In the genomic region with DNA sequence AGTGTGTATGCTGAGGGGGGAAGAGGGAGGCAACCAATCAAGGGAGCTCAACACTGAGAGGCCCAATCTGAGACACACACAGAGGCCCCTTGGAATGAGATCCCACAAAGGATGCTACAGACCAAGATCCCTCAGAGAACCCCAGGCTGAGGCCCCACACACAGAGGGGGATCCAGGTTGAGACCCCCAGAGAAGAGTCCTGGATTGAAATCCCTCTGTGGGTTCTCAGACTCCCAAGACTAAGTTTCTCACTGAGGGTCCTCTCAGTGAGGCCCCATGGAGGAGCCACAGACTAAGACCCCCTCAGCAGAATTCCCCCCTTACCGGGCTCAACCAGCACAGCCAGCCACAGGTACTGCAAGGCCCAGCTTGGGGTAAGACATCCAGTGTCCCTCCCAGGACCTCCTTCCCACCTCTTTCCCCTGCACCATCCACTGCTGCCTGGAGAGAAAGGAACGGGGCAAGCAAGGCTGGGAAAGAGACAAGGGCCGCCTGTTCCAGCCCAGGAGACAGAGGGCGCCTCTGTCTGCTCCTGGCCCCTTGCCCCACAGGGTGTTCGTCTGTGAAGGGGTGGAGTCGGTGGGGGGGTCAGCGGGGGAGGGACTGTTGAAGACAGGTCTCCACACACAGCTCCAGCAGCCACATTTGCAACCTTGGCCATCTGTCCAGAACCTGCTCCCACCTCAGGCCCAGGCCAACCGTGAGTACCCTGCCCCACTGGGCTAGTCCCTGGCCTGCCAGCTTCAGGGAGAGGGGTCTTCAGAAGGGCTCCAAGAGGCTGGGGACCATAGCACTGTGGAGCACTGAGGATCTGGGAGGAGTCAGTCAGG, we compare ENCODE assay signal across 8 cellular contexts. TPM values are rescaled to one million over a fixed set of nuclear protein-coding genes. Genes with fewer than 3 reads are reported as not detected.
DNase-seq lines count a peak whose midpoint lies in the region; ATAC-seq lines count a peak whose summit lies in the region.

TSS of gene S100A1 (plus strand) at position 638 of the 830 bp plus-strand sequence. CDS start 2,088 bp downstream, outside the sequence.

- no peaks in the 10 kb centered on the region for H3K36me3 Mint-ChIP-seq in activated naive CD4-positive, alpha-beta T cell treated with anti-CD3 and anti-CD28 coated beads, Interleukin-2, amount 10 ng/mL, durations not matched to agents 7 days and 5 days

- WGBS in GM23248 (ENCODE audit: low coverage in 1 of 2, low lambda C conversion rate in 2 of 2, missing lambda C conversion rate in 2 of 2), 2 experiments: 78 to 80% methylated on average over 8 of the region's 8 CpGs

- peak within 1 kb of the TSS; percentile 85 for H3K4me3 ChIP-seq in GM23248

- H3K27ac Mint-ChIP-seq in activated naive CD4-positive, alpha-beta T cell treated with anti-CD3 and anti-CD28 coated beads, Interleukin-2, amount 10 ng/mL, durations not matched to agents 7 days and 5 days: no peak within 1 kb of the TSS

- H3K9ac ChIP-seq in GM23248: peak within 1 kb of the TSS; percentile 95

- peaks cover 31% of the 10 kb centered on the region for H3K27me3 Mint-ChIP-seq in activated naive CD4-positive, alpha-beta T cell treated with anti-CD3 and anti-CD28 coated beads, Interleukin-2, amount 10 ng/mL, durations not matched to agents 7 days and 5 days

- peak within 1 kb of the TSS; percentile 99 for H3K4me2 ChIP-seq in GM23248 (ENCODE audit: unreplicated experiment)

- no peak within 1 kb of the TSS for H3K4me3 Mint-ChIP-seq in activated naive CD4-positive, alpha-beta T cell treated with anti-CD3 and anti-CD28 coated beads, Interleukin-2, amount 10 ng/mL, durations not matched to agents 7 days and 5 days

- H3K27me3 ChIP-seq in GM23248 (replicated peaks; ENCODE audit: insufficient read depth): no peaks in the 10 kb centered on the region

- H3F3A ChIP-seq in GM23248 (ENCODE audit: insufficient read depth): peaks cover 20% of the 10 kb centered on the region

- CTCF ChIA-PET in activated naive CD4-positive, alpha-beta T cell treated with anti-CD3 and anti-CD28 coated beads, Interleukin-2, amount 10 ng/mL, durations not matched to agents 7 days and 5 days (lab: Charles Lee): interaction anchor here (1.1 to 4.4 kb wide), 11 partner anchors 10 to 118 kb away, joined by 3 to 24 read pairs (median 5); partner anchors contain the start of genes S100A14 and S100A16

- H2AFZ ChIP-seq in GM23248: peak within 1 kb of the TSS; percentile 74

- no peaks in the 10 kb centered on the region for H3K9me2 ChIP-seq in GM23248 (ENCODE audit: insufficient read depth)

- DNase-seq in GM23248: no peak
- DNase-seq in amygdala (lab: John Stamatoyannopoulos, UW): peak in 48 of 56 donors; percentile 20 to 89 (median 63)
- DNase-seq in hippocampal formation (lab: John Stamatoyannopoulos, UW): peak; percentile 53 to 68
- peak; percentile 72 for DNase-seq in sciatic nerve (ENCODE audit: low spot score)
- no peak for DNase-seq in NCI-H2107 (lab: John Stamatoyannopoulos, UW)
- no peak for DNase-seq in Kasumi-1 (lab: John Stamatoyannopoulos, UW)
- no peak for DNase-seq in activated naive CD4-positive, alpha-beta T cell treated with anti-CD3 and anti-CD28 coated beads, Interleukin-2, amount 10 ng/mL, durations not matched to agents 7 days and 5 days

- peaks cover 13% of the 10 kb centered on the region for H3K4me1 Mint-ChIP-seq in activated naive CD4-positive, alpha-beta T cell treated with anti-CD3 and anti-CD28 coated beads, Interleukin-2, amount 10 ng/mL, durations not matched to agents 7 days and 5 days

- H3K9me3 ChIP-seq in GM23248 (ENCODE audit: low read depth): no peaks in the 10 kb centered on the region

- ATAC-seq in sciatic nerve (peak; percentile 42), GM21576 (IDR thresholded peaks at IDR 0.05; ENCODE audit: unreplicated experiment) (no peak)

- H3K9me3 Mint-ChIP-seq in activated naive CD4-positive, alpha-beta T cell treated with anti-CD3 and anti-CD28 coated beads, Interleukin-2, amount 10 ng/mL, durations not matched to agents 7 days and 5 days: no peaks in the 10 kb centered on the region

- peaks cover 27% of the 10 kb centered on the region for H3K4me1 ChIP-seq in GM23248 (ENCODE audit: insufficient read depth)

- in situ Hi-C loops in GM23248 (cut with MboI): no loop called here

- peaks cover 38% of the 10 kb centered on the region for H3K79me2 ChIP-seq in GM23248 (ENCODE audit: insufficient read depth)

- H4K20me1 ChIP-seq in GM23248 (ENCODE audit: insufficient read depth): no peaks in the 10 kb centered on the region

- H3K27ac ChIP-seq in GM23248: peak within 1 kb of the TSS; percentile 95

- intact Hi-C loops in sciatic nerve (cut with DNase I): no loop called here

- H3K36me3 ChIP-seq in GM23248 (ENCODE audit: low read depth): peaks cover 15% of the 10 kb centered on the region; the same call in 1 of the 2 replicates

RNA-seq across cellular contexts. Expression of gene S100A1, which starts in this region (rescaled TPM):
- not detected in 2 replicates for total RNA-seq in GM23248 (2014; rRNA removed; shearing (Covaris generic))
- 0.30 TPM in 1 of 2 replicates, not detected in the other for polyA plus RNA-seq in GM23248 (2016; fragmentation: Nextera tagmentation; extraction: Ambion mirVana)
- total RNA-seq in sciatic nerve: 99.7 TPM

Comparison
In these comparisons a context has a peak if more than half of its experiments do, and no peak if none do; other contexts are left out.
1. RNA of gene S100A1 (total RNA-seq): 99.7 TPM in sciatic nerve (single experiment); not detected in GM23248; every median in the first group is over 100 times any median in the second.
2. DNase-seq: peak in amygdala (48 of 56), hippocampal formation (2 of 2) and sciatic nerve (single experiment); none in GM23248 (single experiment), NCI-H2107 (single experiment), Kasumi-1 (0 of 2) and activated naive CD4-positive, alpha-beta T cell treated with anti-CD3 and anti-CD28 coated beads, Interleukin-2, amount 10 ng/mL, durations not matched to agents 7 days and 5 days (single experiment).